In genomic region chr13:86085890-86086289, GRCh38 we compare ENCODE assay signal across 14 cellular contexts.
DNase-seq lines count a peak whose midpoint lies in the region; ATAC-seq and TF ChIP-seq lines count a peak whose summit lies in the region.
"Had no signal": no experiment of that assay in that cellular context is flagged by ENCODE, and none has a peak within 500 bp of the region (broad histone marks: within the 10 kb centered on the region; RNA-seq: fewer than 3 reads in every experiment).

No MANE protein-coding gene starts in this region.

- H2BK15ac ChIP-seq in IMR-90 (ENCODE audit: low read depth, low read length), result no peak overlapping the region

- H3K27ac ChIP-seq in IMR-90 (ENCODE audit: insufficient read depth, low read length) (no peak overlapping the region), RWPE1 (no peak overlapping the region), body of pancreas (no peak overlapping the region)
- H3K27ac ChIP-seq: spleen had no signal

- no peak overlapping the region for H3K18ac ChIP-seq in IMR-90 (ENCODE audit: low read depth, low read length)

- H2BK20ac ChIP-seq in IMR-90 (ENCODE audit: low read depth, low read length), result no peak overlapping the region

- no peak overlapping the region for H3K23ac ChIP-seq in IMR-90 (ENCODE audit: low read depth, low read length)

- no peak overlapping the region for H3K56ac ChIP-seq in IMR-90 (ENCODE audit: extremely low read depth, insufficient read depth, low read length)

- 0 out of 2 replicates have a peak, but pooled peaks have one; percentile 9 for TF ChIP-seq RAD21 in IMR-90 (IDR thresholded peaks at IDR 0.05; ENCODE audit: low read length)

- CTCF ChIA-PET in IMR-90 (lab: Yijun Ruan, JAX) (no interaction called here), RWPE1 (lab: Yijun Ruan, JAX) (no interaction called here)

- no peak overlapping the region for H3K4ac ChIP-seq in IMR-90 (ENCODE audit: low read depth, low read length)

- H3K4me3 ChIP-seq in IMR-90 (ENCODE audit: insufficient read depth, low read depth, low read length), result no peak overlapping the region
- H3K4me3 ChIP-seq in body of pancreas, result no peak overlapping the region
- H3K4me3 ChIP-seq: spleen had no signal

- intact Hi-C loops in IMR-90 (cut with micrococcal nuclease) (no loop called here), body of pancreas (cut with DNase I) (no loop called here)

- H3K9me3 ChIP-seq in IMR-90 (ENCODE audit: control insufficient read depth, insufficient read depth, low read length), result no peaks in the 10 kb centered on the region
- no peaks in the 10 kb centered on the region for H3K9me3 ChIP-seq in body of pancreas
- H3K9me3 ChIP-seq: spleen had no signal

- ATAC-seq in IMR-90 (ENCODE audit: low read depth) (no peak), GM19351 (IDR thresholded peaks at IDR 0.05; ENCODE audit: unreplicated experiment) (no peak), body of pancreas (no peak)
- ATAC-seq: activated CD8-positive, alpha-beta memory T cell treated with anti-CD3 and anti-CD28 coated beads, Interleukin-2, amount 10 ng/mL, durations not matched to agents 7 days and 5 days; activated naive CD4-positive, alpha-beta T cell treated with anti-CD3 and anti-CD28 coated beads, Interleukin-2, amount 50 U/mL, for 72 hours had no signal

- H3K27me3 ChIP-seq in IMR-90 (ENCODE audit: control insufficient read depth, insufficient read depth, low read length), result no peaks in the 10 kb centered on the region
- no peaks in the 10 kb centered on the region for H3K27me3 ChIP-seq in body of pancreas
- H3K27me3 ChIP-seq: spleen had no signal

- H3K14ac ChIP-seq in IMR-90 (replicated peaks; ENCODE audit: low read depth, low read length), result no peak overlapping the region

- DNase-seq in NCI-H1105 treated with DMSO at 0.1 percent for 48 hours (lab: John Stamatoyannopoulos, UW), result peak; percentile 7
- DNase-seq in NCI-H1105 (lab: John Stamatoyannopoulos, UW), result no peak
- no peak for DNase-seq in IMR-90
- no peak for DNase-seq in RWPE1 (ENCODE audit: low spot score)
- DNase-seq in Ammon's horn (ENCODE audit: low spot score), result no peak
- no peak for DNase-seq in body of pancreas
- DNase-seq: activated B cell treated with CpG ODN at 0.5 μM for 24 hours; activated CD8-positive, alpha-beta memory T cell treated with anti-CD3 and anti-CD28 coated beads, Interleukin-2, amount 10 ng/mL, durations not matched to agents 7 days and 5 days; glutamatergic neuron; MV-4-11; spleen had no signal

- TF ChIP-seq POLR2A in IMR-90 (IDR thresholded peaks at IDR 0.05; ENCODE audit: low read depth, low read length) (no peak), body of pancreas (IDR thresholded peaks at IDR 0.05) (no peak)

- H3K36me3 ChIP-seq in IMR-90 (ENCODE audit: control insufficient read depth, insufficient read depth, low read length), result no peaks in the 10 kb centered on the region
- no peaks in the 10 kb centered on the region for H3K36me3 ChIP-seq in body of pancreas (replicated peaks in 1 of 2; ENCODE audit: insufficient read depth in 1 of 2, low read depth in 2 of 2)
- H3K36me3 ChIP-seq: spleen had no signal

- no peak overlapping the region for H3K27ac Mint-ChIP-seq in nephron
- H3K27ac Mint-ChIP-seq: activated B cell treated with CpG ODN at 0.5 μM for 24 hours; activated CD8-positive, alpha-beta memory T cell treated with anti-CD3 and anti-CD28 coated beads, Interleukin-2, amount 10 ng/mL, durations not matched to agents 7 days and 5 days; activated naive CD4-positive, alpha-beta T cell treated with anti-CD3 and anti-CD28 coated beads, Interleukin-2, amount 50 U/mL, for 72 hours had no signal

- H4K91ac ChIP-seq in IMR-90 (ENCODE audit: insufficient read depth, low read depth, low read length), result no peak overlapping the region

- no peaks in the 10 kb centered on the region for H3K9me1 ChIP-seq in IMR-90 (ENCODE audit: insufficient read depth, low read length)

- no peaks in the 10 kb centered on the region for H3K36me3 Mint-ChIP-seq in nephron (ENCODE audit: low read depth)
- H3K36me3 Mint-ChIP-seq: activated CD8-positive, alpha-beta memory T cell treated with anti-CD3 and anti-CD28 coated beads, Interleukin-2, amount 10 ng/mL, durations not matched to agents 7 days and 5 days had no signal

- H4K20me1 ChIP-seq in IMR-90 (ENCODE audit: insufficient read depth, low read length), result no peaks in the 10 kb centered on the region

- H2AK5ac ChIP-seq in IMR-90 (ENCODE audit: low read depth, low read length), result no peak overlapping the region

- no peak overlapping the region for H3K9ac ChIP-seq in IMR-90 (ENCODE audit: low read depth, low read length)

- no peak overlapping the region for H2AFZ ChIP-seq in IMR-90 (replicated peaks; ENCODE audit: low read length, poor library complexity)

- H2AK9ac ChIP-seq in IMR-90 (replicated peaks; ENCODE audit: low read depth, low read length, poor library complexity), result no peak overlapping the region

- POLR2A ChIA-PET in IMR-90 (lab: Charles Lee; ENCODE audit: unreplicated experiment) (no interaction called here), RWPE1 (lab: Yijun Ruan, JAX; ENCODE audit: low non-redundant PET) (no interaction called here)

- H3K4me1 Mint-ChIP-seq in nephron, result no peaks in the 10 kb centered on the region
- H3K4me1 Mint-ChIP-seq: activated B cell treated with CpG ODN at 0.5 μM for 24 hours; activated CD8-positive, alpha-beta memory T cell treated with anti-CD3 and anti-CD28 coated beads, Interleukin-2, amount 10 ng/mL, durations not matched to agents 7 days and 5 days had no signal

- BruUV-seq in IMR-90 (replicated peaks; lab: Mats Ljungman, UMichigan), result no TSS peak

- H3K27me3 Mint-ChIP-seq in nephron (ENCODE audit: low read depth), result no peaks in the 10 kb centered on the region
- H3K27me3 Mint-ChIP-seq: activated B cell treated with CpG ODN at 0.5 μM for 24 hours; activated CD8-positive, alpha-beta memory T cell treated with anti-CD3 and anti-CD28 coated beads, Interleukin-2, amount 10 ng/mL, durations not matched to agents 7 days and 5 days had no signal

- TF ChIP-seq CTCF in IMR-90 (conservative IDR thresholded peaks at IDR 0.05; ENCODE audit: low read depth, low read length) (no peak), RWPE1 (conservative IDR thresholded peaks at IDR 0.05; ENCODE audit: low read depth) (peak; percentile 22; the same call in 1 of the 2 replicates), nephron (IDR thresholded peaks at IDR 0.05; ENCODE audit: unreplicated experiment in 3 of 3) (peak; percentile 19 to 26 (median 24)), body of pancreas (IDR thresholded peaks at IDR 0.05) (no peak)

- H2BK5ac ChIP-seq in IMR-90 (ENCODE audit: low read depth, low read length, poor library complexity, severe bottlenecking), result no peak overlapping the region

- H3K79me1 ChIP-seq in IMR-90 (ENCODE audit: low read depth in 1 of 2, low read length in 2 of 2), result no peaks in the 10 kb centered on the region

- no peak overlapping the region for H4K5ac ChIP-seq in IMR-90 (ENCODE audit: low read depth, low read length)

- dilution Hi-C loops in IMR-90 (cut with HindIII; ENCODE audit: low sequenced_read_pairs, unreplicated experiment), result no loop called here

- H3K4me2 ChIP-seq in IMR-90 (ENCODE audit: low read depth, low read length), result no peak overlapping the region

- no peaks in the 10 kb centered on the region for H3K9me3 Mint-ChIP-seq in nephron

- in situ Hi-C loops in IMR-90 (cut with MboI; ENCODE audit: low sequenced_read_pairs), result no loop called here

- no peak overlapping the region for H2BK120ac ChIP-seq in IMR-90 (ENCODE audit: low read depth, low read length)

- no peak overlapping the region for H4K8ac ChIP-seq in IMR-90 (ENCODE audit: low read depth in 2 of 2, low read length in 2 of 2)

- H3K4me1 ChIP-seq in IMR-90 (ENCODE audit: control insufficient read depth, insufficient read depth, low read length) (no peaks in the 10 kb centered on the region), body of pancreas (no peaks in the 10 kb centered on the region)
- H3K4me1 ChIP-seq: spleen had no signal

- H3K4me3 Mint-ChIP-seq in nephron, result no peak overlapping the region
- H3K4me3 Mint-ChIP-seq: activated B cell treated with CpG ODN at 0.5 μM for 24 hours; activated CD8-positive, alpha-beta memory T cell treated with anti-CD3 and anti-CD28 coated beads, Interleukin-2, amount 10 ng/mL, durations not matched to agents 7 days and 5 days had no signal

TF ChIP-seq in IMR-90, 13 proteins besides CTCF, POLR2A, EP300 and RAD21:
- TF ChIP-seq NFE2L2 (IDR thresholded peaks at IDR 0.05; ENCODE audit: low read depth, low read length), result no peak
- TF ChIP-seq MAFK (IDR thresholded peaks at IDR 0.05; ENCODE audit: low read depth, low read length), result no peak
- TF ChIP-seq SMC3 (IDR thresholded peaks at IDR 0.05; ENCODE audit: low read depth, low read length), result no peak
- no peak for TF ChIP-seq USF2 (IDR thresholded peaks at IDR 0.05; ENCODE audit: low read depth, low read length)
- TF ChIP-seq CEBPB (IDR thresholded peaks at IDR 0.05; ENCODE audit: low read depth, low read length), result no peak
- TF ChIP-seq RCOR1 (IDR thresholded peaks at IDR 0.05; ENCODE audit: insufficient replicate concordance, low read length), result no peak
- TF ChIP-seq ELK1 (IDR thresholded peaks at IDR 0.05; ENCODE audit: borderline replicate concordance, low read depth, low read length), result no peak
- no peak for TF ChIP-seq CHD1 (IDR thresholded peaks at IDR 0.05; ENCODE audit: low read depth, low read length)
- no peak for TF ChIP-seq FOS (IDR thresholded peaks at IDR 0.05; ENCODE audit: low read depth, low read length)

Comparison
In these comparisons a context has a peak if more than half of its experiments do, and no peak if none do; other contexts are left out.
1. CTCF ChIP-seq: peak in RWPE1 (single experiment) and nephron (3 of 3); none in IMR-90 (single experiment) and body of pancreas (0 of 7).